In the genomic region with DNA sequence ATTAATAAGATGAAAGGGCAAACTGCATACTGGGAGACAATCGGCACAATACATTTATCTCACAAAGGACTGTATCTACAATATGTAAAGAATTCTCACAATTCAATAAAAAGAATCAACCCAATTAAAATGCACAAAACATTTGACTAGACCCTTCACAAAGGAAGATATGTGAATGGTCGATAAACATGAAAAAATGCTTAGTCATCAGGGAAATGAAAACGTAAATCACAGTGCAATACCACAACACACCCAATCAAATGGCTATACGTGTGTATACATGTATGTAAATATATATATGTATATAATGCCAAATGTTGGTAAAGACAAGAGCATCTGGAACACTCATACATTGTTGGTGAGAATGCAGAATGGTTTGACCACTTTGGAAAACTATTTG, we compare ENCODE assay signal across 16 cellular contexts. TPM values are rescaled to one million over a fixed set of nuclear protein-coding genes. Genes with fewer than 3 reads are reported as not detected.
DNase-seq lines count a peak whose midpoint lies in the region; ATAC-seq, FAIRE-seq and TF ChIP-seq lines count a peak whose summit lies in the region.
"Had no signal": no experiment of that assay in that cellular context is flagged by ENCODE, and none has a peak within 500 bp of the region (broad histone marks: within the 10 kb centered on the region; RNA-seq: fewer than 3 reads in every experiment).

No MANE protein-coding gene starts in this region.

- POLR2A ChIA-PET in A549 (lab: Yijun Ruan, JAX): no interaction called here
- POLR2A ChIA-PET in K562 (lab: Yijun Ruan, JAX): no interaction called here

- H2AFZ ChIP-seq in Karpas-422 (ENCODE audit: low read length) (no peak overlapping the region), K562 (ENCODE audit: low read depth, low read length) (no peak overlapping the region)
- H2AFZ ChIP-seq: GM23248 had no signal

- H3K9me3 Mint-ChIP-seq in chondrocyte (ENCODE audit: low read depth): peaks cover 9% of the 10 kb centered on the region

- CTCF ChIA-PET in A549 (lab: Yijun Ruan, JAX) (no interaction called here), K562 (lab: Yijun Ruan, JAX; ENCODE audit: low intra/inter-chr PET ratio) (no interaction called here)

- H3K27ac ChIP-seq in A549: no peak overlapping the region
- peak overlapping the region; percentile 97 for H3K27ac ChIP-seq in Karpas-422 (ENCODE audit: low read length)
- no peak overlapping the region for H3K27ac ChIP-seq in K562 (ENCODE audit: extremely low read depth, low read depth, low read length)
- H3K27ac ChIP-seq: GM23248 had no signal

- TF ChIP-seq EP300 in A549 (IDR thresholded peaks at IDR 0.05) (no peak), K562 (IDR thresholded peaks at IDR 0.05; ENCODE audit: low read length) (no peak)

- H3K9me1 ChIP-seq in K562 (ENCODE audit: control insufficient read depth, insufficient read depth, low read length): no peaks in the 10 kb centered on the region

- H3K4me3 ChIP-seq in A549: no peak overlapping the region
- H3K4me3 ChIP-seq in Karpas-422 (ENCODE audit: low read length): no peak overlapping the region
- no peak overlapping the region for H3K4me3 ChIP-seq in K562
- H3K4me3 ChIP-seq: GM23248 had no signal

- TF ChIP-seq CTCF in A549 (IDR thresholded peaks at IDR 0.05) (no peak), K562 (IDR thresholded peaks at IDR 0.05 in 2 of 3, conservative IDR thresholded peaks at IDR 0.05 in 1 of 3; ENCODE audit: insufficient read depth in 2 of 3, low read depth in 1 of 3, low read length in 3 of 3) (no peak), chondrocyte (IDR thresholded peaks at IDR 0.05) (no peak)

- 74% methylated on average over 4 of the region's 4 CpGs for WGBS in A549 (ENCODE audit: missing lambda C conversion rate)
- 7% methylated on average over 4 of the region's 4 CpGs for WGBS in K562 (ENCODE audit: insufficient coverage, low coverage, missing lambda C conversion rate)

- H4K20me1 ChIP-seq in Karpas-422 (ENCODE audit: insufficient read depth, low read depth, low read length): no peaks in the 10 kb centered on the region
- no peaks in the 10 kb centered on the region for H4K20me1 ChIP-seq in K562 (replicated peaks; ENCODE audit: control insufficient read depth, insufficient read depth, low read length)

- no peaks in the 10 kb centered on the region for H3K36me3 Mint-ChIP-seq in chondrocyte (ENCODE audit: low read depth)
- H3K36me3 Mint-ChIP-seq: CD4-positive, alpha-beta memory T cell had no signal

- BruUV-seq in K562 (replicated peaks; lab: Mats Ljungman, UMichigan): no TSS peak

- FAIRE-seq in A549 (lab: Jason Lieb, UNC) (no peak), K562 (lab: Jason Lieb, UNC) (no peak)
- FAIRE-seq: G401.6 had no signal

- TF ChIP-seq RAD21 in A549 (conservative IDR thresholded peaks at IDR 0.05 in 1 of 2, IDR thresholded peaks at IDR 0.05 in 1 of 2) (no peak), K562 (CRISPR knock-in tag; conservative IDR thresholded peaks at IDR 0.05 in 1 of 2, IDR thresholded peaks at IDR 0.05 in 1 of 2) (no peak)

- H3K4me1 Mint-ChIP-seq in chondrocyte (ENCODE audit: low read depth): peaks cover 7% of the 10 kb centered on the region

- TF ChIP-seq POLR2A in A549 (IDR thresholded peaks at IDR 0.05; ENCODE audit: low read length) (no peak), K562 (conservative IDR thresholded peaks at IDR 0.05) (no peak)

- H3K4me3 Mint-ChIP-seq in chondrocyte (ENCODE audit: unreplicated experiment): no peak overlapping the region
- H3K4me3 Mint-ChIP-seq: CD4-positive, alpha-beta memory T cell had no signal

- H3K27me3 ChIP-seq in Karpas-422 (ENCODE audit: low read length) (no peaks in the 10 kb centered on the region), K562 (ENCODE audit: control insufficient read depth in 2 of 2, insufficient read depth in 2 of 2, low read length in 2 of 2) (no peaks in the 10 kb centered on the region)

- H3K9me3 ChIP-seq in A549: no peaks in the 10 kb centered on the region
- no peaks in the 10 kb centered on the region; the same call in 1 of the 2 replicates for H3K9me3 ChIP-seq in Karpas-422 (ENCODE audit: low read length)
- H3K9me3 ChIP-seq in K562 (replicated peaks; ENCODE audit: control insufficient read depth, insufficient read depth, low read depth, low read length): no peaks in the 10 kb centered on the region

- no peaks in the 10 kb centered on the region for H3K9me2 ChIP-seq in Karpas-422 (replicated peaks; ENCODE audit: insufficient read depth, low read length)

- DNase-seq in A549 (ENCODE audit: low read depth in 1 of 2, low spot score in 1 of 2) (no peak), Karpas-422 (no peak), K562 (ENCODE audit: extremely low read depth in 1 of 4, low spot score in 3 of 4) (no peak), chondrocyte (ENCODE audit: low spot score) (no peak)
- DNase-seq: 8988T; C1 segment of cervical spinal cord; Calu3; CD4-positive, alpha-beta memory T cell; COR-L47; DND-41; GM23248; H7; HCEC 1CT had no signal

- intact Hi-C loops in K562 (cut with micrococcal nuclease): no loop called here

- no peak overlapping the region for H3K4me2 ChIP-seq in A549
- no peak overlapping the region for H3K4me2 ChIP-seq in Karpas-422 (ENCODE audit: low read depth, low read length, poor library complexity, severe bottlenecking)
- H3K4me2 ChIP-seq in K562 (ENCODE audit: insufficient read depth, low read length): no peak overlapping the region

- H3K79me2 ChIP-seq in Karpas-422 (ENCODE audit: low read length) (peaks cover 21% of the 10 kb centered on the region), K562 (ENCODE audit: control insufficient read depth, insufficient read depth, low read length) (no peaks in the 10 kb centered on the region)

- H3K36me3 ChIP-seq in Karpas-422 (ENCODE audit: insufficient read depth, low read length): peaks cover 12% of the 10 kb centered on the region; the same call in 1 of the 2 replicates
- H3K36me3 ChIP-seq in K562 (ENCODE audit: control insufficient read depth, insufficient read depth, low read length): no peaks in the 10 kb centered on the region

- H3K27me3 Mint-ChIP-seq in chondrocyte (ENCODE audit: low read depth): no peaks in the 10 kb centered on the region

- H3K9ac ChIP-seq in Karpas-422 (ENCODE audit: low read length) (no peak overlapping the region), K562 (ENCODE audit: insufficient read depth in 1 of 2, low read depth in 2 of 2, low read length in 2 of 2) (no peak overlapping the region)
- H3K9ac ChIP-seq: GM23248 had no signal

- no peak for ATAC-seq in A549
- ATAC-seq in K562: no peak
- no peak for ATAC-seq in HG03457 (IDR thresholded peaks at IDR 0.05; ENCODE audit: unreplicated experiment)
- no peak for ATAC-seq in HG03432 (IDR thresholded peaks at IDR 0.05; ENCODE audit: unreplicated experiment)

- in situ Hi-C loops in K562 (cut with MboI): no loop called here

- H3K27ac Mint-ChIP-seq in chondrocyte (ENCODE audit: unreplicated experiment): no peak overlapping the region
- H3K27ac Mint-ChIP-seq: CD4-positive, alpha-beta memory T cell had no signal

- H3K4me1 ChIP-seq in A549: peaks cover 8% of the 10 kb centered on the region
- peaks cover 87% of the 10 kb centered on the region for H3K4me1 ChIP-seq in Karpas-422 (ENCODE audit: low read length)
- H3K4me1 ChIP-seq in K562 (replicated peaks in 1 of 2; ENCODE audit: control insufficient read depth in 2 of 2, insufficient read depth in 2 of 2, low read length in 2 of 2): no peaks in the 10 kb centered on the region

TF ChIP-seq in A549, 52 proteins besides CTCF, POLR2A, EP300 and RAD21 (continues in another document):
- TF ChIP-seq MAFK (IDR thresholded peaks at IDR 0.05; ENCODE audit: partially characterized antibody) (peak; percentile 86), NFE2L2 (conservative IDR thresholded peaks at IDR 0.05; ENCODE audit: low read length) (peak; percentile 56)

TF ChIP-seq in K562, 482 proteins besides CTCF, POLR2A, EP300 and RAD21 (continues in another document):
- peak; percentile 63 for TF ChIP-seq C11orf30 (IDR thresholded peaks at IDR 0.05; ENCODE audit: low read depth)
- TF ChIP-seq SMARCC2 (IDR thresholded peaks at IDR 0.05; ENCODE audit: low read depth): no peak
- peak; percentile 38; the same call in 1 of the 2 replicates for TF ChIP-seq NFE2 (IDR thresholded peaks at IDR 0.05; ENCODE audit: low read depth)
- TF ChIP-seq ZNF143 (CRISPR knock-in tag; IDR thresholded peaks at IDR 0.05): no peak
- no peak for TF ChIP-seq TARDBP (IDR thresholded peaks at IDR 0.05)
- no peak for TF ChIP-seq TCF7L2 (IDR thresholded peaks at IDR 0.05; ENCODE audit: low read depth, low read length)
- TF ChIP-seq MAFF (IDR thresholded peaks at IDR 0.05; ENCODE audit: low read length): peak; percentile 51; the same call in 1 of the 2 replicates
- TF ChIP-seq MAFG (tag; conservative IDR thresholded peaks at IDR 0.05): peak; percentile 81

RNA-seq across cellular contexts. Expression of a gene that starts 21.9 kb away (rescaled TPM):
- polyA plus RNA-seq in A549 (2011; rRNA removed) (39.9 and 54.5 TPM in 2 replicates), A549 (2017; fragmentation: RNase III; extraction: RNeasy Plus Mini Kit Qiagen cat#74134 plus additional on column Dnase treatment) (44.0 to 45.3 TPM (median 44.2 TPM) in 3 replicates), K562 (2011; rRNA removed) (40.1 and 61.0 TPM in 2 replicates), K562 (2014; fragmentation: Illumina TruSeq; extraction: Trizol) (51.9 and 58.6 TPM in 2 replicates), K562 (2014; fragmentation: Nextera tagmentation; extraction: Ambion mirVana) (10 to 100 TPM; 81.4 to 94.0 TPM), K562 (2014; rRNA removed) (47.1 and 48.8 TPM in 2 replicates)
- polyA plus RNA-seq in A549 (2012; cell fraction: cytosol; rRNA removed): 23.9 and 26.5 TPM in 2 replicates
- 13.2 and 19.3 TPM in 2 replicates for polyA plus RNA-seq in A549 (2012; cell fraction: nucleus; rRNA removed)
- 12.5 and 18.0 TPM in 2 replicates for polyA minus RNA-seq in A549 (2011; rRNA and poly(A)+ RNA removed)
- 144 and 321 TPM in 2 replicates for total RNA-seq in Karpas-422 (2014; rRNA removed; shearing (Covaris generic); ENCODE audit: low replicate concordance)
- total RNA-seq in K562 (2011; cell fraction: chromatin; rRNA removed; ENCODE audit: low replicate concordance): 22.3 and 63.4 TPM in 2 replicates
- total RNA-seq in K562 (2011; cell fraction: nucleolus; rRNA removed): 15.0 and 17.4 TPM in 2 replicates
- 29.3 and 43.4 TPM in 2 replicates for total RNA-seq in K562 (2011; cell fraction: nucleoplasm; rRNA removed)
- total RNA-seq in K562 (2014; rRNA removed) (28.5 and 31.3 TPM in 2 replicates), K562 (2014; rRNA removed; fragmentation: Illumina TruSeq; extraction: Trizol) (54.0 and 62.7 TPM in 2 replicates), K562 (2015; rRNA removed; fragmentation: Illumina TruSeq; extraction: Trizol) (41.0 and 47.3 TPM in 2 replicates), K562 (2021) (43.1 and 43.6 TPM in 2 replicates), chondrocyte (4.6 to 9.7 TPM (median 5.0 TPM) in 3 replicates)
- polyA plus RNA-seq in K562 (2011; cell fraction: cytosol; rRNA removed): 11.9 and 23.2 TPM in 2 replicates
- polyA plus RNA-seq in K562 (2011; cell fraction: nucleus; rRNA removed): 30.8 and 38.8 TPM in 2 replicates
- polyA plus RNA-seq in K562 (2012): 27.9 and 33.5 TPM in 2 replicates
- polyA minus RNA-seq in K562 (2011; rRNA and poly(A)+ RNA removed): 48.2 and 49.2 TPM in 2 replicates
- polyA minus RNA-seq in K562 (2011; cell fraction: cytosol; rRNA and poly(A)+ RNA removed): 17.3 and 18.5 TPM in 2 replicates
- 46.3 and 78.1 TPM in 2 replicates for polyA minus RNA-seq in K562 (2011; cell fraction: nucleus; rRNA and poly(A)+ RNA removed)
